ENCODE assay signal across 8 cellular contexts in genomic region chr22:17842386-17842785, GRCh38.
DNase-seq lines count a peak whose midpoint lies in the region; ATAC-seq and TF ChIP-seq lines count a peak whose summit lies in the region.
"Had no signal": no experiment of that assay in that cellular context is flagged by ENCODE, and none has a peak within 500 bp of the region (broad histone marks: within the 10 kb centered on the region; RNA-seq: fewer than 3 reads in every experiment).

No MANE protein-coding gene starts in this region.

- ATAC-seq in right lobe of liver = peak; percentile 55 to 68 (median 62)
- ATAC-seq in HG02571 (IDR thresholded peaks at IDR 0.05; ENCODE audit: unreplicated experiment) = no peak

- peak overlapping the region; percentile 78 to 98 (median 94) for H3K27ac ChIP-seq in right lobe of liver
- peak overlapping the region in 3 of 5 donors; percentile 44 to 87 (median 44) for H3K27ac ChIP-seq in stomach

- WGBS in right lobe of liver (ENCODE audit: insufficient coverage, low coverage, low lambda C conversion rate, missing lambda C conversion rate) = 10% methylated on average over 4 of the region's 20 CpGs
- 64 to 78% (median 72%) methylated on average over 8 to 20 of the region's 20 CpGs for WGBS in stomach, 5 donors

- H3K9me3 Mint-ChIP-seq in activated T-helper 1 cell treated with anti-CD3 and anti-CD28 coated beads, Interleukin-12 subunit alpha, Interleukin-12 subunit beta, Interleukin-2, Interleukin-4 antibody, amounts not matched to agents 30 ng/mL and 10 ng/mL and 1 ng/mL, durations not matched to agents 14 hours and 24 hours and 36 hours = no peaks in the 10 kb centered on the region

- H3K36me3 ChIP-seq in right lobe of liver (no peaks in the 10 kb centered on the region), stomach (peaks cover 4 to 49% (median 38%) of the 10 kb centered on the region in 4 donors)

- TF ChIP-seq POLR2A in right lobe of liver (IDR thresholded peaks at IDR 0.05) (peak; percentile 5), stomach (IDR thresholded peaks at IDR 0.05) (no peak)

- intact Hi-C loops in activated T-helper 1 cell treated with anti-CD3 and anti-CD28 coated beads, Interleukin-12 subunit alpha, Interleukin-12 subunit beta, Interleukin-2, Interleukin-4 antibody, amounts not matched to agents 30 ng/mL and 10 ng/mL and 1 ng/mL, durations not matched to agents 14 hours and 24 hours and 36 hours (cut with micrococcal nuclease) = no loop called here
- intact Hi-C loops in right lobe of liver (cut with DNase I) (no loop called here), stomach (cut with DNase I; ENCODE audit: low total_unique reads) (no loop called here)

- H3K27me3 ChIP-seq in right lobe of liver (no peaks in the 10 kb centered on the region), stomach (no peaks in the 10 kb centered on the region)

- DNase-seq in T-helper 1 cell (peak in 3 of 5 donors; percentile 23 to 36 (median 33)), right lobe of liver (peak; percentile 68 to 85 (median 83)), stomach (peak; percentile 49), iPS-NIHi11 (ENCODE audit: low spot score) (no peak), NCI-H1436 treated with DMSO at 0.1 percent for 48 hours (lab: John Stamatoyannopoulos, UW) (no peak)
- DNase-seq in activated T-helper 1 cell treated with anti-CD3 and anti-CD28 coated beads, Interleukin-12 subunit alpha, Interleukin-12 subunit beta, Interleukin-2, Interleukin-4 antibody, amounts not matched to agents 30 ng/mL and 10 ng/mL and 1 ng/mL, durations not matched to agents 14 hours and 24 hours and 36 hours (ENCODE audit: low spot score) = peak; percentile 32
- DNase-seq: NCI-H1105 had no signal

- TF ChIP-seq EP300 in stomach (IDR thresholded peaks at IDR 0.05) = no peak

- no peaks in the 10 kb centered on the region for H3K27me3 Mint-ChIP-seq in activated T-helper 1 cell treated with anti-CD3 and anti-CD28 coated beads, Interleukin-12 subunit alpha, Interleukin-12 subunit beta, Interleukin-2, Interleukin-4 antibody, amounts not matched to agents 30 ng/mL and 10 ng/mL and 1 ng/mL, durations not matched to agents 14 hours and 24 hours and 36 hours (ENCODE audit: insufficient read depth)

- H3K4me1 ChIP-seq in right lobe of liver (peaks cover 0 to 61% (median 18%) of the 10 kb centered on the region in 4 donors), stomach (peaks cover 8 to 40% (median 23%) of the 10 kb centered on the region in 4 donors)

- no peak overlapping the region for H3K4me3 Mint-ChIP-seq in activated T-helper 1 cell treated with anti-CD3 and anti-CD28 coated beads, Interleukin-12 subunit alpha, Interleukin-12 subunit beta, Interleukin-2, Interleukin-4 antibody, amounts not matched to agents 30 ng/mL and 10 ng/mL and 1 ng/mL, durations not matched to agents 14 hours and 24 hours and 36 hours

- H3K4me3 ChIP-seq in right lobe of liver (peak overlapping the region in 2 of 3 donors; percentile 59 to 62), stomach (peak overlapping the region in 2 of 4 donors; percentile 18 to 37)

- H3K4me1 Mint-ChIP-seq in activated T-helper 1 cell treated with anti-CD3 and anti-CD28 coated beads, Interleukin-12 subunit alpha, Interleukin-12 subunit beta, Interleukin-2, Interleukin-4 antibody, amounts not matched to agents 30 ng/mL and 10 ng/mL and 1 ng/mL, durations not matched to agents 14 hours and 24 hours and 36 hours (ENCODE audit: low read depth) = peaks cover 4% of the 10 kb centered on the region

- H3K9me3 ChIP-seq in right lobe of liver (no peaks in the 10 kb centered on the region), stomach (no peaks in the 10 kb centered on the region)

- H3K27ac Mint-ChIP-seq in activated T-helper 1 cell treated with anti-CD3 and anti-CD28 coated beads, Interleukin-12 subunit alpha, Interleukin-12 subunit beta, Interleukin-2, Interleukin-4 antibody, amounts not matched to agents 30 ng/mL and 10 ng/mL and 1 ng/mL, durations not matched to agents 14 hours and 24 hours and 36 hours = no peak overlapping the region

- H3K36me3 Mint-ChIP-seq in activated T-helper 1 cell treated with anti-CD3 and anti-CD28 coated beads, Interleukin-12 subunit alpha, Interleukin-12 subunit beta, Interleukin-2, Interleukin-4 antibody, amounts not matched to agents 30 ng/mL and 10 ng/mL and 1 ng/mL, durations not matched to agents 14 hours and 24 hours and 36 hours (ENCODE audit: low read depth) = no peaks in the 10 kb centered on the region

- TF ChIP-seq CTCF in right lobe of liver (IDR thresholded peaks at IDR 0.05) (no peak), stomach (IDR thresholded peaks at IDR 0.05) (no peak)

Comparison
In these comparisons a context has a peak if more than half of its experiments do, and no peak if none do; other contexts are left out.
1. DNase-seq: peak in T-helper 1 cell (3 of 5), activated T-helper 1 cell treated with anti-CD3 and anti-CD28 coated beads, Interleukin-12 subunit alpha, Interleukin-12 subunit beta, Interleukin-2, Interleukin-4 antibody, amounts not matched to agents 30 ng/mL and 10 ng/mL and 1 ng/mL, durations not matched to agents 14 hours and 24 hours and 36 hours (single experiment), right lobe of liver (3 of 3) and stomach (single experiment); none in iPS-NIHi11 (single experiment) and NCI-H1436 treated with DMSO at 0.1 percent for 48 hours (single experiment).